3 cellular contexts compared by ENCODE assay signal in genomic region chr1:15332952-15333715, GRCh38.
TF ChIP-seq lines count a peak whose summit lies in the region.

No MANE protein-coding gene starts in this region.

TF ChIP-seq in A549, 52 proteins besides CTCF, POLR2A, EP300 and RAD21:
- TF ChIP-seq MAFK (IDR thresholded peaks at IDR 0.05; ENCODE audit: partially characterized antibody) (peak; percentile 38), NFE2L2 (conservative IDR thresholded peaks at IDR 0.05; ENCODE audit: low read length) (no peak)

TF ChIP-seq in IMR-90, 13 proteins besides CTCF, POLR2A, EP300 and RAD21:
- TF ChIP-seq USF2 (IDR thresholded peaks at IDR 0.05; ENCODE audit: low read depth, low read length) (no peak), MAFK (IDR thresholded peaks at IDR 0.05; ENCODE audit: low read depth, low read length) (peak; percentile 45), BHLHE40 (IDR thresholded peaks at IDR 0.05; ENCODE audit: low read depth, low read length) (no peak)

TF ChIP-seq in K562, 482 proteins besides CTCF, POLR2A, EP300 and RAD21:
- TF ChIP-seq GABPA (tag; conservative IDR thresholded peaks at IDR 0.05; ENCODE audit: low read depth) (no peak), C11orf30 (IDR thresholded peaks at IDR 0.05; ENCODE audit: low read depth) (peak; percentile 75), ZNF316 (IDR thresholded peaks at IDR 0.05) (peak; percentile 73), YBX1 (IDR thresholded peaks at IDR 0.05) (no peak), ZNF764 (CRISPR knock-in tag; IDR thresholded peaks at IDR 0.05; ENCODE audit: low read depth) (no peak), MAFK (IDR thresholded peaks at IDR 0.05; ENCODE audit: low read length) (peak; percentile 56), ZNF263 (CRISPR knock-in tag; IDR thresholded peaks at IDR 0.05; ENCODE audit: borderline replicate concordance) (peak; percentile 88), ZNF57 (CRISPR knock-in tag; IDR thresholded peaks at IDR 0.05) (no peak), MAFG (tag; conservative IDR thresholded peaks at IDR 0.05) (peak; percentile 61), MAFF (IDR thresholded peaks at IDR 0.05; ENCODE audit: low read length) (peak; percentile 44; the same call in 1 of the 2 replicates)
